ENCODE assay signal across 28 cellular contexts in genomic region chr6:35192301-35192860, GRCh38. TPM values are rescaled to one million over a fixed set of nuclear protein-coding genes. Genes with fewer than 3 reads are reported as not detected.
"Had no signal": no experiment of that assay in that cellular context is flagged by ENCODE, and none has a peak within 500 bp of the region (broad histone marks: within the 10 kb centered on the region; RNA-seq: fewer than 3 reads in every experiment).

No MANE protein-coding gene starts in this region.

- H3K27ac Mint-ChIP-seq: activated naive CD4-positive, alpha-beta T cell treated with anti-CD3 and anti-CD28 coated beads for 36 hours; activated naive CD8-positive, alpha-beta T cell treated with anti-CD3 and anti-CD28 coated beads, Interleukin-2, amount 10 ng/mL, durations not matched to agents 7 days and 5 days; T-helper 2 cell treated with Interferon-gamma antibody and Interleukin-4, amounts not matched to agents 5 μg/mL and 100 μg/mL, for 36 hours; type B pancreatic cell had no signal

- H3K36me3 ChIP-seq: left lung, neutrophil, ovary, prostate gland, right atrium auricular region, spleen, suprapubic skin, WERI-Rb-1 had no signal

- H3K4me1 ChIP-seq: left lung, prostate gland, right atrium auricular region, spleen had no signal

- H3K9me3 Mint-ChIP-seq: activated naive CD4-positive, alpha-beta T cell treated with anti-CD3 and anti-CD28 coated beads for 36 hours; activated naive CD8-positive, alpha-beta T cell treated with anti-CD3 and anti-CD28 coated beads, Interleukin-2, amount 10 ng/mL, durations not matched to agents 7 days and 5 days; stimulated activated naive CD8-positive, alpha-beta T cell treated with anti-CD3 and anti-CD28 coated beads, Interleukin-15, amount 100 ng/mL, for 72 hours; T-helper 2 cell treated with Interferon-gamma antibody and Interleukin-4, amounts not matched to agents 5 μg/mL and 100 μg/mL, for 36 hours had no signal

- H3K9me3 ChIP-seq: left lung, neutrophil, ovary, prostate gland, right atrium auricular region, spleen, suprapubic skin had no signal

- H3K36me3 Mint-ChIP-seq: activated naive CD8-positive, alpha-beta T cell treated with anti-CD3 and anti-CD28 coated beads, Interleukin-2, amount 10 ng/mL, durations not matched to agents 7 days and 5 days; naive thymus-derived CD4-positive, alpha-beta T cell; type B pancreatic cell had no signal

- H3K4me3 ChIP-seq: left lung, lung, ovary, prostate gland, right atrium auricular region, spleen, suprapubic skin had no signal

- ATAC-seq: left lung; stimulated activated naive CD8-positive, alpha-beta T cell treated with anti-CD3 and anti-CD28 coated beads, Interleukin-15, amount 100 ng/mL, for 72 hours had no signal

- H3K4me2 ChIP-seq: SK-N-SH had no signal

- DNase-seq: activated CD4-positive, alpha-beta T cell treated with anti-CD3 and anti-CD28 coated beads for 1 hour; activated CD4-positive, alpha-beta T cell treated with anti-CD3 and anti-CD28 coated beads, Interleukin-2, amount 50 U/mL, for 1 hour; activated effector memory CD4-positive, alpha-beta T cell treated with Interleukin-2 at 50 U/mL for 16 hours; activated naive CD4-positive, alpha-beta T cell treated with anti-CD3 and anti-CD28 coated beads for 36 hours; activated naive CD8-positive, alpha-beta T cell treated with anti-CD3 and anti-CD28 coated beads, Interleukin-2, amount 10 ng/mL, durations not matched to agents 7 days and 5 days; activated T-cell treated with anti-CD3 and anti-CD28 coated beads, Interleukin-2, amount 50 U/mL, for 48 hours; amniotic stem cell; erythroblast; foreskin melanocyte; kidney glomerular epithelial cell; left lung; naive thymus-derived CD4-positive, alpha-beta T cell; ovary; SK-N-SH; spleen; stimulated activated CD4-positive, alpha-beta T cell treated with anti-CD3 and anti-CD28 coated beads, Interleukin-4, amount 100 ng/mL, for 24 hours; stimulated activated naive CD8-positive, alpha-beta T cell treated with anti-CD3 and anti-CD28 coated beads, Interleukin-15, amount 100 ng/mL, for 72 hours had no signal

- H3K9ac ChIP-seq: SK-N-SH had no signal

- H3K4me3 Mint-ChIP-seq: activated naive CD4-positive, alpha-beta T cell treated with anti-CD3 and anti-CD28 coated beads for 36 hours; activated naive CD8-positive, alpha-beta T cell treated with anti-CD3 and anti-CD28 coated beads, Interleukin-2, amount 10 ng/mL, durations not matched to agents 7 days and 5 days; naive thymus-derived CD4-positive, alpha-beta T cell; stimulated activated naive CD8-positive, alpha-beta T cell treated with anti-CD3 and anti-CD28 coated beads, Interleukin-15, amount 100 ng/mL, for 72 hours; T-helper 2 cell treated with Interferon-gamma antibody and Interleukin-4, amounts not matched to agents 5 μg/mL and 100 μg/mL, for 36 hours; type B pancreatic cell had no signal

- H3K27me3 ChIP-seq: left lung, ovary, right atrium auricular region, spleen, suprapubic skin had no signal

- H3K27ac ChIP-seq: left lung, neutrophil, ovary, prostate gland, right atrium auricular region, spleen, suprapubic skin had no signal

RNA-seq across cellular contexts. Expression of gene SCUBE3, which starts 21.4 kb away (rescaled TPM):
- total RNA-seq: activated naive CD4-positive, alpha-beta T cell treated with anti-CD3 and anti-CD28 coated beads for 36 hours; bronchial epithelial cell; naive thymus-derived CD4-positive, alpha-beta T cell had no signal

RNA-seq across cellular contexts. Expression of gene TCP11, which starts 51.2 kb away (rescaled TPM):
- total RNA-seq: activated CD8-positive, alpha-beta memory T cell treated with anti-CD3 and anti-CD28 coated beads for 36 hours; activated naive CD4-positive, alpha-beta T cell treated with anti-CD3 and anti-CD28 coated beads for 36 hours; activated naive CD8-positive, alpha-beta T cell treated with anti-CD3 and anti-CD28 coated beads, Interleukin-2, amount 10 ng/mL, durations not matched to agents 7 days and 5 days; bronchial epithelial cell; chondrocyte; naive thymus-derived CD4-positive, alpha-beta T cell; right atrium auricular region; spleen had no signal
- polyA plus RNA-seq: naive thymus-derived CD4-positive, alpha-beta T cell; spleen had no signal
